ENCODE assay signal across 8 cellular contexts in genomic region chr12:1593232-1594044, GRCh38. TPM values are rescaled to one million over a fixed set of nuclear protein-coding genes. Genes with fewer than 3 reads are reported as not detected.
A peak's percentile ranks its signal among the peaks of the same experiment; 100 is the strongest.
DNase-seq lines count a peak whose midpoint lies in the region; ATAC-seq, FAIRE-seq and TF ChIP-seq lines count a peak whose summit lies in the region.

No MANE protein-coding gene starts in this region.

- peak; percentile 51 for TF ChIP-seq POLR2A in GM12878 (IDR thresholded peaks at IDR 0.05; ENCODE audit: low read depth, low read length)

- peak overlapping the region; percentile 82 to 93 for H3K4me3 Mint-ChIP-seq in CD14-positive monocyte
- peak overlapping the region; percentile 94 for H3K4me3 Mint-ChIP-seq in T-helper 1 cell treated with Interleukin-12 subunit alpha and Interleukin-12 subunit beta and Interleukin-4 antibody, amounts not matched to agents 30 μg/mL and 1 μg/mL, for 36 hours

- H3K4me3 ChIP-seq in GM12878 (peak overlapping the region; percentile 97), smooth muscle cell (peak overlapping the region; percentile 67)

- POLR2A ChIA-PET in GM12878 (lab: Charles Lee), result interaction anchor here (0.5 to 3.0 kb wide), 9 partner anchors 9 to 1278 kb away, joined by 3 to 23 read pairs (median 5); no protein-coding TSS in a partner anchor

- peak overlapping the region; percentile 37 for H2AFZ ChIP-seq in GM12878 (ENCODE audit: control insufficient read depth, low read depth, low read length)
- H2AFZ ChIP-seq in smooth muscle cell (ENCODE audit: low read depth), result no peak overlapping the region

- H3K9ac ChIP-seq in GM12878 (ENCODE audit: control insufficient read depth, insufficient read depth, low read length) (peak overlapping the region; percentile 27), smooth muscle cell (ENCODE audit: low read depth) (no peak overlapping the region)

- peak overlapping the region in 5 of 7 donors; percentile 35 to 78 (median 63) for H3K27ac Mint-ChIP-seq in CD14-positive monocyte
- H3K27ac Mint-ChIP-seq in T-helper 1 cell treated with Interleukin-12 subunit alpha and Interleukin-12 subunit beta and Interleukin-4 antibody, amounts not matched to agents 30 μg/mL and 1 μg/mL, for 36 hours, result peak overlapping the region; percentile 89

- TSS peak; percentile 49 for BruUV-seq in GM12878 (replicated peaks; lab: Mats Ljungman, UMichigan)

- FAIRE-seq in GM12878 (lab: Jason Lieb, UNC), result no peak

- H3K27me3 ChIP-seq in GM12878 (replicated peaks in 1 of 2; ENCODE audit: control insufficient read depth in 2 of 2, insufficient read depth in 2 of 2, low read length in 1 of 2) (no peaks in the 10 kb centered on the region), smooth muscle cell (ENCODE audit: low read depth) (no peaks in the 10 kb centered on the region)

- WGBS in GM12878 (ENCODE audit: insufficient coverage, insufficient replicate concordance, low lambda C conversion rate, missing lambda C conversion rate), result 2% methylated on average over 55 of the region's 55 CpGs
- WGBS in smooth muscle cell (ENCODE audit: low lambda C conversion rate), result 5% methylated on average over 55 of the region's 55 CpGs

- H3K9me3 ChIP-seq in GM12878 (replicated peaks; ENCODE audit: control insufficient read depth, insufficient read depth, low read length), result no peaks in the 10 kb centered on the region
- no peaks in the 10 kb centered on the region for H3K9me3 ChIP-seq in smooth muscle cell (replicated peaks; ENCODE audit: low read depth)

- SMC1A ChIA-PET in GM12878 (lab: Charles Lee; ENCODE audit: uncharacterized antibody, unreplicated experiment), result interaction anchor here (1.1 to 3.1 kb wide), 9 partner anchors 9 to 488 kb away, joined by 3 to 20 read pairs (median 7); no protein-coding TSS in a partner anchor

- H3K27me3 Mint-ChIP-seq in CD14-positive monocyte (ENCODE audit: low read depth in 3 of 3), result peaks cover 0 to 4% (median 0%) of the 10 kb centered on the region in 3 donors
- no peaks in the 10 kb centered on the region for H3K27me3 Mint-ChIP-seq in T-helper 1 cell treated with Interleukin-12 subunit alpha and Interleukin-12 subunit beta and Interleukin-4 antibody, amounts not matched to agents 30 μg/mL and 1 μg/mL, for 36 hours (ENCODE audit: low read depth)

- no peak for TF ChIP-seq EP300 in GM12878 (IDR thresholded peaks at IDR 0.05; ENCODE audit: borderline replicate concordance in 1 of 2, control insufficient read depth in 1 of 2, low read depth in 2 of 2, low read length in 2 of 2)

- ATAC-seq in GM19463 (IDR thresholded peaks at IDR 0.05; ENCODE audit: unreplicated experiment) (peak; percentile 16), HG03571 (IDR thresholded peaks at IDR 0.05; ENCODE audit: unreplicated experiment) (peak; percentile 15), GM12878 (peak; percentile 29)

- RAD21 ChIA-PET in GM12878 (lab: Charles Lee; ENCODE audit: unreplicated experiment), result interaction anchor here (0.8 to 3.2 kb wide), 14 partner anchors 9 to 644 kb away, joined by 3 to 30 read pairs (median 4); partner anchors contain the start of gene RAD52

- H3K4me2 ChIP-seq in GM12878 (ENCODE audit: control insufficient read depth, insufficient read depth) (peak overlapping the region; percentile 76), smooth muscle cell (peak overlapping the region; percentile 94)

- H4K20me1 ChIP-seq in GM12878 (ENCODE audit: control insufficient read depth, insufficient read depth) (no peaks in the 10 kb centered on the region), smooth muscle cell (ENCODE audit: low read depth) (peaks cover 53% of the 10 kb centered on the region)

- peaks cover 53% of the 10 kb centered on the region for H3K4me1 Mint-ChIP-seq in CD14-positive monocyte
- peaks cover 44% of the 10 kb centered on the region for H3K4me1 Mint-ChIP-seq in T-helper 1 cell treated with Interleukin-12 subunit alpha and Interleukin-12 subunit beta and Interleukin-4 antibody, amounts not matched to agents 30 μg/mL and 1 μg/mL, for 36 hours (ENCODE audit: low read depth)

- H3F3A ChIP-seq in smooth muscle cell (ENCODE audit: low read depth), result peaks cover 20% of the 10 kb centered on the region

- no peak for TF ChIP-seq RAD21 in GM12878 (IDR thresholded peaks at IDR 0.05; ENCODE audit: insufficient read depth, low read depth, low read length)

- TF ChIP-seq CTCF in CD14-positive monocyte (IDR thresholded peaks at IDR 0.05) (no peak), GM12878 (IDR thresholded peaks at IDR 0.05 in 2 of 3, conservative IDR thresholded peaks at IDR 0.05 in 1 of 3; ENCODE audit: control insufficient read depth in 2 of 3, extremely low read depth in 1 of 3, insufficient read depth in 1 of 3, low read depth in 3 of 3, low read length in 3 of 3) (no peak), smooth muscle cell (IDR thresholded peaks at IDR 0.05; ENCODE audit: borderline replicate concordance, insufficient read depth, poor library complexity, severe bottlenecking) (no peak)

- CTCF ChIA-PET in GM12878 (lab: Yijun Ruan, JAX), result interaction anchor here (1.1 to 6.9 kb wide), 11 partner anchors 8 to 475 kb away, joined by 3 to 38 read pairs (median 6); no protein-coding TSS in a partner anchor

- H3K36me3 Mint-ChIP-seq in CD14-positive monocyte, result peaks cover 10 to 11% of the 10 kb centered on the region in 2 donors
- H3K36me3 Mint-ChIP-seq in T-helper 1 cell treated with Interleukin-12 subunit alpha and Interleukin-12 subunit beta and Interleukin-4 antibody, amounts not matched to agents 30 μg/mL and 1 μg/mL, for 36 hours (ENCODE audit: low read depth), result peaks cover 22% of the 10 kb centered on the region

- DNase-seq in CD14-positive monocyte (ENCODE audit: low spot score) (no peak), GM12878 (ENCODE audit: low read depth, low spot score) (no peak), iPS-NIHi11 (ENCODE audit: low spot score) (peak; percentile 40), smooth muscle cell (lab: John Stamatoyannopoulos, UW; ENCODE audit: unreplicated experiment) (no peak), epidermal melanocyte (ENCODE audit: insufficient read length, low spot score) (no peak)

- no peaks in the 10 kb centered on the region for H3K36me3 ChIP-seq in GM12878 (ENCODE audit: control insufficient read depth in 2 of 2, insufficient read depth in 2 of 2, low read length in 1 of 2)
- H3K36me3 ChIP-seq in smooth muscle cell (ENCODE audit: low read depth), result no peaks in the 10 kb centered on the region

- no peaks in the 10 kb centered on the region for H3K9me3 Mint-ChIP-seq in CD14-positive monocyte
- no peaks in the 10 kb centered on the region for H3K9me3 Mint-ChIP-seq in T-helper 1 cell treated with Interleukin-12 subunit alpha and Interleukin-12 subunit beta and Interleukin-4 antibody, amounts not matched to agents 30 μg/mL and 1 μg/mL, for 36 hours

- intact Hi-C loops in CD14-positive monocyte (cut with micrococcal nuclease), result no loop called here
- intact Hi-C loops in GM12878 (cut with micrococcal nuclease; ENCODE audit: unreplicated experiment), result no loop called here

- H3K27ac ChIP-seq in GM12878 (ENCODE audit: control insufficient read depth, insufficient read depth) (peak overlapping the region; percentile 22; the same call in 1 of the 2 replicates), smooth muscle cell (ENCODE audit: low read depth) (no peak overlapping the region)

- in situ Hi-C loops in GM12878 (cut with MboI), result no loop called here

- H3K4me1 ChIP-seq in GM12878 (ENCODE audit: control insufficient read depth, insufficient read depth, low read length), result peaks cover 16% of the 10 kb centered on the region
- H3K4me1 ChIP-seq in smooth muscle cell (ENCODE audit: low read depth), result peaks cover 42% of the 10 kb centered on the region

- peaks cover 49% of the 10 kb centered on the region for H3K79me2 ChIP-seq in GM12878 (ENCODE audit: control insufficient read depth, insufficient read depth, low read length)
- peaks cover 20% of the 10 kb centered on the region for H3K79me2 ChIP-seq in smooth muscle cell (ENCODE audit: low read depth)

RNA-seq across cellular contexts. Expression of gene FBXL14, which starts 0.9 kb away (rescaled TPM):
- polyA plus RNA-seq in CD14-positive monocyte (1 to 10 TPM; 6.2 to 7.2 TPM), GM12878 (2011; rRNA removed) (5.6 and 12.8 TPM in 2 replicates), GM12878 (2014; fragmentation: Illumina TruSeq; extraction: Trizol) (0.19 and 1.4 TPM in 2 replicates), GM12878 (2014; fragmentation: Nextera tagmentation; extraction: Ambion mirVana) (under 1 TPM; 0.44 to 0.64 TPM), GM12878 (2014; rRNA removed) (16.8 and 19.0 TPM in 2 replicates), GM12878 (2016; fragmentation: Nextera tagmentation; extraction: Ambion mirVana) (1 to 10 TPM; 1.1 to 1.7 TPM), smooth muscle cell (5.0 and 6.6 TPM in 2 replicates)
- total RNA-seq in GM12878 (2013; cell fraction: nucleolus; rRNA removed), result 18.2 and 19.2 TPM in 2 replicates
- total RNA-seq in GM12878 (2014; rRNA removed) (11.8 and 12.8 TPM in 2 replicates), GM12878 (2014; rRNA removed; fragmentation: Illumina TruSeq; extraction: Trizol) (3.2 and 4.0 TPM in 2 replicates), GM12878 (2021) (18.8 and 19.0 TPM in 2 replicates), smooth muscle cell (7.4 and 9.3 TPM in 2 replicates)
- 1.8 TPM for polyA plus RNA-seq in GM12878 (2011; ENCODE audit: low read depth)
- polyA plus RNA-seq in GM12878 (2011; cell fraction: cytosol; rRNA removed), result 19.6 and 30.9 TPM in 2 replicates
- polyA plus RNA-seq in GM12878 (2011; cell fraction: nucleus; rRNA removed), result 19.0 and 20.7 TPM in 2 replicates
- polyA plus RNA-seq in GM12878 (2012), result 5.9 and 6.4 TPM in 2 replicates
- polyA minus RNA-seq in GM12878 (2011; rRNA and poly(A)+ RNA removed), result 27.5 and 47.9 TPM in 2 replicates
- 17.4 and 24.5 TPM in 2 replicates for polyA minus RNA-seq in GM12878 (2011; cell fraction: cytosol; rRNA and poly(A)+ RNA removed)
- 19.8 and 30.3 TPM in 2 replicates for polyA minus RNA-seq in GM12878 (2011; cell fraction: nucleus; rRNA and poly(A)+ RNA removed)

RNA-seq across cellular contexts. Expression of gene WNT5B, which starts 35.6 kb away (rescaled TPM):
- 1 to 10 TPM; 2.7 to 4.1 TPM for polyA plus RNA-seq in CD14-positive monocyte
- 2.7 and 3.6 TPM in 2 replicates for total RNA-seq in GM12878 (2013; cell fraction: nucleolus; rRNA removed)
- 13.6 and 15.8 TPM in 2 replicates for total RNA-seq in GM12878 (2014; rRNA removed)
- 6.4 and 7.5 TPM in 2 replicates for total RNA-seq in GM12878 (2014; rRNA removed; fragmentation: Illumina TruSeq; extraction: Trizol)
- 15.4 and 18.3 TPM in 2 replicates for total RNA-seq in GM12878 (2021)
- 1.7 TPM for polyA plus RNA-seq in GM12878 (2011; ENCODE audit: low read depth)
- 2.4 and 4.8 TPM in 2 replicates for polyA plus RNA-seq in GM12878 (2011; rRNA removed)
- polyA plus RNA-seq in GM12878 (2011; cell fraction: cytosol; rRNA removed), result 5.6 and 7.3 TPM in 2 replicates
- 8.0 and 9.6 TPM in 2 replicates for polyA plus RNA-seq in GM12878 (2011; cell fraction: nucleus; rRNA removed)
- polyA plus RNA-seq in GM12878 (2012), result 2.7 and 5.2 TPM in 2 replicates
- polyA plus RNA-seq in GM12878 (2014; fragmentation: Illumina TruSeq; extraction: Trizol), result 5.1 and 6.0 TPM in 2 replicates
- 1 to 10 TPM in 1 of 2 experiments, under 1 TPM in 1; 0.45 to 1.6 TPM for polyA plus RNA-seq in GM12878 (2014; fragmentation: Nextera tagmentation; extraction: Ambion mirVana)
- 9.7 and 11.4 TPM in 2 replicates for polyA plus RNA-seq in GM12878 (2014; rRNA removed)
- 1 to 10 TPM; 1.5 to 2.8 TPM for polyA plus RNA-seq in GM12878 (2016; fragmentation: Nextera tagmentation; extraction: Ambion mirVana)
- 3.7 and 12.1 TPM in 2 replicates for polyA minus RNA-seq in GM12878 (2011; rRNA and poly(A)+ RNA removed)
- 2.9 and 3.7 TPM in 2 replicates for polyA minus RNA-seq in GM12878 (2011; cell fraction: cytosol; rRNA and poly(A)+ RNA removed)
- 2.3 and 6.7 TPM in 2 replicates for polyA minus RNA-seq in GM12878 (2011; cell fraction: nucleus; rRNA and poly(A)+ RNA removed)
- 8.4 and 11.5 TPM in 2 replicates for total RNA-seq in smooth muscle cell
- polyA plus RNA-seq in smooth muscle cell, result 31.7 and 39.7 TPM in 2 replicates
